1 cellular context compared by ENCODE assay signal in the genomic region with DNA sequence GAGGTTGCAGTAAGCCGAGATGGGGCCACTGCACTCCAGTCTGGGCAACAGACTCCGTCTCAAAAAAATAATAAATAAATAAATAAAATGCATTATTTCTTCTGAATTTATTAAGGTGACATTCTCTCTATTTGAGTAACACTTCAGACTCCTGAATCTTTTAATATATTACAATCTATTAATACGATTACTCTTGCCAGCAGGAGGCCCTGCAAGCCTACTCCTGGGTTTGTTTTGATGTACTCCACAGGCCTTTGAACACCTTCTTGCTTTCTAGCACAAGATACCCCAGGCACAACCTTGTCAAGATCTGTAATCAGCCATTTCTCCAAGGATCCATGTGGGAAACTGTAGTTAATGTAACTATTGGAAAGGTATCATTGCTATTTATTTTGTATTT.
TF ChIP-seq lines count a peak whose summit lies in the region.

No MANE protein-coding gene starts in this region.

TF ChIP-seq in HepG2, 621 proteins besides CTCF, POLR2A, EP300 and RAD21 (continued from another document):
- TF ChIP-seq, protein P1, sequence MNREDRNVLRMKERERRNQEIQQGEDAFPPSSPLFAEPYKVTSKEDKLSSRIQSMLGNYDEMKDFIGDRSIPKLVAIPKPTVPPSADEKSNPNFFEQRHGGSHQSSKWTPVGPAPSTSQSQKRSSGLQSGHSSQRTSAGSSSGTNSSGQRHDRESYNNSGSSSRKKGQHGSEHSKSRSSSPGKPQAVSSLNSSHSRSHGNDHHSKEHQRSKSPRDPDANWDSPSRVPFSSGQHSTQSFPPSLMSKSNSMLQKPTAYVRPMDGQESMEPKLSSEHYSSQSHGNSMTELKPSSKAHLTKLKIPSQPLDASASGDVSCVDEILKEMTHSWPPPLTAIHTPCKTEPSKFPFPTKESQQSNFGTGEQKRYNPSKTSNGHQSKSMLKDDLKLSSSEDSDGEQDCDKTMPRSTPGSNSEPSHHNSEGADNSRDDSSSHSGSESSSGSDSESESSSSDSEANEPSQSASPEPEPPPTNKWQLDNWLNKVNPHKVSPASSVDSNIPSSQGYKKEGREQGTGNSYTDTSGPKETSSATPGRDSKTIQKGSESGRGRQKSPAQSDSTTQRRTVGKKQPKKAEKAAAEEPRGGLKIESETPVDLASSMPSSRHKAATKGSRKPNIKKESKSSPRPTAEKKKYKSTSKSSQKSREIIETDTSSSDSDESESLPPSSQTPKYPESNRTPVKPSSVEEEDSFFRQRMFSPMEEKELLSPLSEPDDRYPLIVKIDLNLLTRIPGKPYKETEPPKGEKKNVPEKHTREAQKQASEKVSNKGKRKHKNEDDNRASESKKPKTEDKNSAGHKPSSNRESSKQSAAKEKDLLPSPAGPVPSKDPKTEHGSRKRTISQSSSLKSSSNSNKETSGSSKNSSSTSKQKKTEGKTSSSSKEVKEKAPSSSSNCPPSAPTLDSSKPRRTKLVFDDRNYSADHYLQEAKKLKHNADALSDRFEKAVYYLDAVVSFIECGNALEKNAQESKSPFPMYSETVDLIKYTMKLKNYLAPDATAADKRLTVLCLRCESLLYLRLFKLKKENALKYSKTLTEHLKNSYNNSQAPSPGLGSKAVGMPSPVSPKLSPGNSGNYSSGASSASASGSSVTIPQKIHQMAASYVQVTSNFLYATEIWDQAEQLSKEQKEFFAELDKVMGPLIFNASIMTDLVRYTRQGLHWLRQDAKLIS (CRISPR knock-in tag; IDR thresholded peaks at IDR 0.05) = no peak
- TF ChIP-seq STAG1 (CRISPR knock-in tag; IDR thresholded peaks at IDR 0.05) = peak; percentile 65
